Comparison of ENCODE assay signal across 1 cellular context in genomic region chr9:79014929-79015699, GRCh38.
TF ChIP-seq lines count a peak whose summit lies in the region.

No MANE protein-coding gene starts in this region.

TF ChIP-seq in GM23338, 12 proteins besides CTCF, POLR2A, EP300 and RAD21:
- TF ChIP-seq ZNF462 (CRISPR knock-in tag; IDR thresholded peaks at IDR 0.05) (no peak), ZNF331 (CRISPR knock-in tag; IDR thresholded peaks at IDR 0.05; ENCODE audit: low read depth) (no peak), POLR2AphosphoS5 (IDR thresholded peaks at IDR 0.05; ENCODE audit: low read depth) (no peak), EZH2 (IDR thresholded peaks at IDR 0.05; ENCODE audit: low read depth, unreplicated experiment) (no peak), STAT1 (IDR thresholded peaks at IDR 0.05; ENCODE audit: unreplicated experiment) (no peak), JUNB (IDR thresholded peaks at IDR 0.05; ENCODE audit: unreplicated experiment) (no peak), NANOG (IDR thresholded peaks at IDR 0.05; ENCODE audit: borderline replicate concordance) (no peak), CREB1 (CRISPR knock-in tag; IDR thresholded peaks at IDR 0.05; ENCODE audit: low read depth) (no peak), REST (IDR thresholded peaks at IDR 0.05; ENCODE audit: unreplicated experiment) (no peak), ZNF114 (CRISPR knock-in tag; IDR thresholded peaks at IDR 0.05) (no peak), ETS1 (IDR thresholded peaks at IDR 0.05) (no peak), EZH2phosphoT487 (IDR thresholded peaks at IDR 0.05; ENCODE audit: unreplicated experiment) (no peak)
